ENCODE assay signal across 17 cellular contexts in the genomic region with DNA sequence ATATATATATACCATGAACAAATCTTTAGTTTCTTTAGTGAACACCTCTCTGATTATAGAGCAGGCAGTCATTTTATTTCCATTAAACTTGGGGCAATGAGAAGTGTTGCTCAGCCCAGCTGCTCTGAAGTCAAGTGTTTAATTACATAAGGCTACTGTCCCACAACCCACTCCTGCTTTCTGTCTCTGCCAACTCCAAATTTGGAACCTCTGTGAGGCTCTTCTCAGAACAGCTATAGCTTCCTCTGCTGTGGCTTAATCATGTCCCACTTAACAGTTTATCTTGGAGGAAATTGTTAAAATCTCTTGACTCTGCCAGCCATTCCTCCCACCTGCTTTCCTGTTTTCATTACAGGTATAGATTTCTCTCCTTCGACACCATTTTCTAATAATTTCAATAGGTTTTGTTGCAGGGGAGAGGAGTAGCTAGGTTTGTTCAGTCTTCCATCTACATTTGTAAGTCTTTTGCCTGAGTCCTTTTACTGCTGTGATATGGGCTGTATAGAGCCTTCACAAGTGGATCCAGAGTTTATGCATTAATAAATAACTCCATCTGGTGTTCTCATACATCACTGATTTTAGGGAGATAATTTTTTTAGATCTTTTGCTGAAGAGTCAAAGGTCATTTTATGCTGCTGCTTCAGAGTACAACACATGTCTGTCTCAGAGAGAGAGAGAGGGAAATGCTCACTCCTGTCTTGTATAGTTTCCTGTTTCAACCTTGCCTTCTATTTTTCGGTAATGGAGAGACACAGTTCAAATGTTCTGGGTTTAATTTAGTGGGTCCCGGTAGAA.
A peak's percentile ranks its signal among the peaks of the same experiment; 100 is the strongest.
DNase-seq lines count a peak whose midpoint lies in the region; ATAC-seq lines count a peak whose summit lies in the region.
"Had no signal": no experiment of that assay in that cellular context is flagged by ENCODE, and none has a peak within 500 bp of the region (broad histone marks: within the 10 kb centered on the region; RNA-seq: fewer than 3 reads in every experiment).

No MANE protein-coding gene starts in this region.

- DNase-seq in DMS79 treated with DMSO at 0.1 percent for 48 hours (lab: John Stamatoyannopoulos, UW) (peak; percentile 64), NCI-H524 (lab: John Stamatoyannopoulos, UW) (peak; percentile 3 to 70), left ventricle myocardium superior (no peak), myocyte (ENCODE audit: low read depth) (peak; percentile 87)
- DNase-seq in stimulated activated naive CD8-positive, alpha-beta T cell treated with anti-CD3 and anti-CD28 coated beads, Interleukin-15, Interleukin-2, amounts not matched to agents 100 U/mL and 50 U/mL, for 24 hours = no peak
- DNase-seq: activated CD4-positive, alpha-beta T cell treated with anti-CD3 and anti-CD28 coated beads, Interleukin-2, amount 10 ng/mL, durations not matched to agents 24 days and 14 days; activated CD8-positive, alpha-beta memory T cell treated with anti-CD3 and anti-CD28 coated beads, Interleukin-2, amount 50 U/mL, for 4 hours; CD8-positive, alpha-beta memory T cell; NCI-H1930; NCI-H510A; nephron progenitor cell; SHP77; stimulated activated naive CD4-positive, alpha-beta T cell treated with Interleukin-2 at 50 U/mL for 16 hours; T-cell; transverse colon had no signal

- intact Hi-C loops in left ventricle myocardium superior (cut with micrococcal nuclease) = no loop called here

- ATAC-seq in left ventricle myocardium superior (peak; percentile 85), HG02763 (IDR thresholded peaks at IDR 0.05; ENCODE audit: unreplicated experiment) (no peak), HG02759 (IDR thresholded peaks at IDR 0.05; ENCODE audit: unreplicated experiment) (no peak)
- no peak for ATAC-seq in stimulated activated naive CD8-positive, alpha-beta T cell treated with anti-CD3 and anti-CD28 coated beads, Interleukin-15, Interleukin-2, amounts not matched to agents 100 U/mL and 50 U/mL, for 24 hours
- ATAC-seq: T-cell had no signal

Comparison
In these comparisons a context has a peak if more than half of its experiments do, and no peak if none do; other contexts are left out.
1. DNase-seq: peak in DMS79 treated with DMSO at 0.1 percent for 48 hours (single experiment), NCI-H524 (2 of 2) and myocyte (single experiment); none in left ventricle myocardium superior (single experiment) and stimulated activated naive CD8-positive, alpha-beta T cell treated with anti-CD3 and anti-CD28 coated beads, Interleukin-15, Interleukin-2, amounts not matched to agents 100 U/mL and 50 U/mL, for 24 hours (single experiment).